In the genomic region with DNA sequence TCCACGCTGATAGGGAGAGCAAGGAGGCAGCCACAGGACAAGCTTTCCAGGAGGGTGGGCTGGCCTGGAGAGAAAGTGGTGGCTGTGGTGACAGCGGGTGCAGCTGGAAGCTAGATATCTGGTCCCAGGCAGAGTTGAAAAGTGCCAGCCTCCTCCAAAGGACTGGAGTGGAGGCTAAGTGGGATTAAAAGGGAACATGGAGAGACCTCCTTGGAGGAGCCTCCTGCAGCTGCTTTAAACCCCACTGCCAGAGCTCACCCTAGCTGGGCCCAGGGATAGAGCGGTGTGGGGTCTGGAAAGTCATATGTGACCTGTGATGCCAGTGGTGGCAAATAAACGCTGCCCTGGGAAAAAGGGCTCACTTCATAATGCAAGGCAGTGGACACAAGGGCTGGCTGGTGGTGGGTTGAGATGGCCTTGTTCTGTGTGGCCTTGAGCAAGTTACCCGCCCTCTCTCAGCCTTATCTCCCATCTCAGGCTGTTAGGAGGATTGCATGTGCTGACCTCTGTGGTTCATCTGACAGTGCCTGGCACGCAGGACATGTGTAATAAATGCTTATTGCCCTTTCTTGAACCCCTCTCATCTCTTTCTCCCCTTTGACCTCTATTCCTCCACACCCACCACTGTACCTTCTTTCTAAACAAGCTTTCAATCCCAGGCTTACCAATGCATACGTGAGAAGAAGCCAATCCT, we compare ENCODE assay signal across 11 cellular contexts.
DNase-seq lines count a peak whose midpoint lies in the region; ATAC-seq, FAIRE-seq and TF ChIP-seq lines count a peak whose summit lies in the region.
"Had no signal": no experiment of that assay in that cellular context is flagged by ENCODE, and none has a peak within 500 bp of the region (broad histone marks: within the 10 kb centered on the region; RNA-seq: fewer than 3 reads in every experiment).

No MANE protein-coding gene starts in this region.

- peak overlapping the region in 3 of 4 donors; percentile 41 to 50 (median 49) for H3K27ac ChIP-seq in pancreas
- H3K27ac ChIP-seq in ovary, result no peak overlapping the region
- H3K27ac ChIP-seq: left lung had no signal

- ATAC-seq in pancreas, result peak; percentile 36 to 70 (median 56)

- no peaks in the 10 kb centered on the region for H3K9me3 ChIP-seq in pancreas
- H3K9me3 ChIP-seq in ovary, result no peaks in the 10 kb centered on the region
- H3K9me3 ChIP-seq: left lung, upper lobe of left lung had no signal

- H3K4me3 ChIP-seq in NB4 (ENCODE audit: low read depth, low read length) (no peak overlapping the region), bronchial epithelial cell (ENCODE audit: low read depth, low read length) (no peak overlapping the region), pancreas (no peak overlapping the region), ovary (no peak overlapping the region)
- H3K4me3 ChIP-seq: left lung, upper lobe of left lung had no signal

- H3K36me3 ChIP-seq in bronchial epithelial cell (ENCODE audit: control insufficient read depth, insufficient read depth, low read length) (no peaks in the 10 kb centered on the region), pancreas (peaks cover 0 to 3% (median 0%) of the 10 kb centered on the region in 3 donors), ovary (no peaks in the 10 kb centered on the region)
- H3K36me3 ChIP-seq: left lung, upper lobe of left lung had no signal

- TF ChIP-seq CTCF in NB4 (IDR thresholded peaks at IDR 0.05; ENCODE audit: low read depth, low read length) (no peak), bronchial epithelial cell (IDR thresholded peaks at IDR 0.05; ENCODE audit: insufficient read depth, low read length, severe bottlenecking) (no peak), pancreas (IDR thresholded peaks at IDR 0.05) (no peak), ovary (IDR thresholded peaks at IDR 0.05) (no peak)

- TF ChIP-seq POLR2A in NB4 (IDR thresholded peaks at IDR 0.05; ENCODE audit: extremely low read depth, insufficient read length), result no peak
- no peak for TF ChIP-seq POLR2A in ovary (IDR thresholded peaks at IDR 0.05)

- peak; percentile 31 for DNase-seq in NK-92 treated with Interleukin-12 subunit alpha and Interleukin-12 subunit beta, amount 100 ng/mL, for 24 hours (lab: John Stamatoyannopoulos, UW)
- no peak for DNase-seq in NK-92 (lab: John Stamatoyannopoulos, UW; ENCODE audit: unreplicated experiment)
- DNase-seq in NB4 (ENCODE audit: low read depth), result peak; percentile 62
- no peak for DNase-seq in bronchial epithelial cell (ENCODE audit: low read depth)
- no peak for DNase-seq in pancreas
- no peak for DNase-seq in NCI-H748 treated with DMSO at 0.1 percent for 48 hours (lab: John Stamatoyannopoulos, UW)
- DNase-seq in ovary, result no peak
- DNase-seq in HT-29 (ENCODE audit: low spot score), result no peak
- DNase-seq: left lung, NCI-H1694 had no signal

- TF ChIP-seq EP300 in ovary (IDR thresholded peaks at IDR 0.05), result no peak

- FAIRE-seq in bronchial epithelial cell (lab: Jason Lieb, UNC), result peak; percentile 43
- no peak for FAIRE-seq in pancreas (lab: Jason Lieb, UNC)

- H3K27me3 ChIP-seq in bronchial epithelial cell (ENCODE audit: control insufficient read depth, insufficient read depth, low read length), result no peaks in the 10 kb centered on the region
- H3K27me3 ChIP-seq in pancreas, result no peaks in the 10 kb centered on the region
- no peaks in the 10 kb centered on the region for H3K27me3 ChIP-seq in ovary
- H3K27me3 ChIP-seq: left lung, upper lobe of left lung had no signal

- intact Hi-C loops in pancreas (cut with DNase I) (loop anchor here in 1 of 3 donors (10.0 kb wide), 1 partner anchor 55 kb away; no protein-coding TSS in a partner anchor), ovary (cut with DNase I) (loop anchor here in 1 of 4 donors (10.0 kb wide), 1 partner anchor 115 kb away; the partner anchor contains the start of gene KSR1)

- 45 to 54% methylated on average over 7 of the region's 7 CpGs for WGBS in pancreas, 2 donors
- WGBS in ovary, 3 donors, result 75 to 86% (median 77%) methylated on average over 7 of the region's 7 CpGs

- H3K4me1 ChIP-seq in pancreas (peaks cover 29 to 71% (median 35%) of the 10 kb centered on the region in 3 donors), ovary (ENCODE audit: insufficient read depth) (peaks cover 6% of the 10 kb centered on the region)

Comparison
In these comparisons a context has a peak if more than half of its experiments do, and no peak if none do; other contexts are left out.
1. DNase-seq: peak in NK-92 treated with Interleukin-12 subunit alpha and Interleukin-12 subunit beta, amount 100 ng/mL, for 24 hours (single experiment) and NB4 (single experiment); none in NK-92 (single experiment), bronchial epithelial cell (single experiment), pancreas (0 of 6), NCI-H748 treated with DMSO at 0.1 percent for 48 hours (single experiment), ovary (0 of 5) and HT-29 (single experiment).
2. H3K27ac ChIP-seq: peak in pancreas (3 of 4); none in ovary (0 of 2).